ENCODE assay signal across 12 cellular contexts in genomic region chr10:93475871-93476270, GRCh38. TPM values are rescaled to one million over a fixed set of nuclear protein-coding genes. Genes with fewer than 3 reads are reported as not detected.
A peak's percentile ranks its signal among the peaks of the same experiment; 100 is the strongest.
DNase-seq lines count a peak whose midpoint lies in the region; ATAC-seq and TF ChIP-seq lines count a peak whose summit lies in the region.
"Had no signal": no experiment of that assay in that cellular context is flagged by ENCODE, and none has a peak within 500 bp of the region (broad histone marks: within the 10 kb centered on the region; RNA-seq: fewer than 3 reads in every experiment).

No MANE protein-coding gene starts in this region.

- H3K36me3 ChIP-seq in muscle layer of colon (ENCODE audit: insufficient read depth, low read length) = no peaks in the 10 kb centered on the region
- H3K36me3 ChIP-seq in effector memory CD4-positive, alpha-beta T cell (ENCODE audit: control insufficient read depth, insufficient read depth, low read length) = no peaks in the 10 kb centered on the region

- no peaks in the 10 kb centered on the region for H3K9me3 ChIP-seq in muscle layer of colon (ENCODE audit: low read length)
- H3K9me3 ChIP-seq in effector memory CD4-positive, alpha-beta T cell (ENCODE audit: control insufficient read depth, low read length) = no peaks in the 10 kb centered on the region
- H3K9me3 ChIP-seq: body of pancreas, heart right ventricle had no signal

- no peak overlapping the region for H3K9ac ChIP-seq in muscle layer of colon (ENCODE audit: low read length)

- TF ChIP-seq CTCF in coronary artery (IDR thresholded peaks at IDR 0.05) = no peak

- peak overlapping the region in 1 of 2 donors; percentile 58 for H3K27ac ChIP-seq in coronary artery
- H3K27ac ChIP-seq in muscle layer of colon (ENCODE audit: low read depth, low read length) = peak overlapping the region; percentile 25
- H3K27ac ChIP-seq in effector memory CD4-positive, alpha-beta T cell (ENCODE audit: insufficient read depth, low read length, poor library complexity, severe bottlenecking) = no peak overlapping the region
- H3K27ac ChIP-seq: body of pancreas, C4-2B, heart right ventricle had no signal

- DNase-seq in CD1c-positive myeloid dendritic cell (ENCODE audit: extremely low spot score) (peak; percentile 53), NCI-H2029 (lab: John Stamatoyannopoulos, UW) (peak; percentile 20), coronary artery (ENCODE audit: low spot score) (peak; percentile 31), mesenteric fat pad (ENCODE audit: low spot score) (no peak)
- DNase-seq in effector memory CD4-positive, alpha-beta T cell = no peak
- DNase-seq: body of pancreas, heart right ventricle, NCI-H1417 treated with DMSO at 0.1 percent for 48 hours had no signal

- ATAC-seq in HG02938 (IDR thresholded peaks at IDR 0.05; ENCODE audit: unreplicated experiment) (no peak), GM21360 (IDR thresholded peaks at IDR 0.05; ENCODE audit: unreplicated experiment) (no peak)
- ATAC-seq: body of pancreas, heart right ventricle had no signal

- H3K4me1 ChIP-seq in muscle layer of colon (ENCODE audit: insufficient read depth, low read length) = peaks cover 65% of the 10 kb centered on the region
- no peaks in the 10 kb centered on the region for H3K4me1 ChIP-seq in effector memory CD4-positive, alpha-beta T cell (ENCODE audit: control insufficient read depth, insufficient read depth, low read length, poor library complexity, severe bottlenecking)

- H3K4me3 ChIP-seq in coronary artery (no peak overlapping the region), muscle layer of colon (ENCODE audit: low read depth in 1 of 2, low read length in 2 of 2) (no peak overlapping the region)
- H3K4me3 ChIP-seq in effector memory CD4-positive, alpha-beta T cell (ENCODE audit: insufficient read depth, low read depth, low read length, poor library complexity, severe bottlenecking) = no peak overlapping the region
- H3K4me3 ChIP-seq: body of pancreas, heart right ventricle had no signal

- H3K27me3 ChIP-seq in muscle layer of colon (ENCODE audit: control insufficient read depth in 1 of 2, insufficient read depth in 2 of 2, low read length in 2 of 2) = no peaks in the 10 kb centered on the region
- no peaks in the 10 kb centered on the region for H3K27me3 ChIP-seq in effector memory CD4-positive, alpha-beta T cell (replicated peaks; ENCODE audit: control insufficient read depth, insufficient read depth, low read length, poor library complexity, severe bottlenecking)
- H3K27me3 ChIP-seq: body of pancreas, heart right ventricle had no signal

RNA-seq across cellular contexts. Expression of gene MYOF, which starts 6.3 kb away (rescaled TPM):
- 87.8 TPM for total RNA-seq in mesenteric fat pad

RNA-seq across cellular contexts. Expression of gene CEP55, which starts 20.5 kb away (rescaled TPM):
- total RNA-seq in mesenteric fat pad = 0.16 TPM
- total RNA-seq: body of pancreas had no signal

Comparison
In these comparisons a context has a peak if more than half of its experiments do, and no peak if none do; other contexts are left out.
1. DNase-seq: peak in CD1c-positive myeloid dendritic cell (single experiment), NCI-H2029 (single experiment) and coronary artery (single experiment); none in mesenteric fat pad (single experiment) and effector memory CD4-positive, alpha-beta T cell (0 of 3).